ENCODE assay signal across 17 cellular contexts in genomic region chr3:71060536-71060935, GRCh38.
DNase-seq lines count a peak whose midpoint lies in the region; ATAC-seq and TF ChIP-seq lines count a peak whose summit lies in the region.
"Had no signal": no experiment of that assay in that cellular context is flagged by ENCODE, and none has a peak within 500 bp of the region (broad histone marks: within the 10 kb centered on the region; RNA-seq: fewer than 3 reads in every experiment).

No MANE protein-coding gene starts in this region.

- TF ChIP-seq CTCF in heart left ventricle (IDR thresholded peaks at IDR 0.05) = no peak
- no peak for TF ChIP-seq CTCF in brain (conservative IDR thresholded peaks at IDR 0.05)
- no peak for TF ChIP-seq CTCF in mesothelial cell of epicardium (IDR thresholded peaks at IDR 0.05; ENCODE audit: unreplicated experiment)
- no peak for TF ChIP-seq CTCF in uterus (IDR thresholded peaks at IDR 0.05)
- no peak for TF ChIP-seq CTCF in OCI-LY7 (conservative IDR thresholded peaks at IDR 0.05; ENCODE audit: low read length)

- peak overlapping the region; percentile 6 to 99 (median 97) for H3K27ac ChIP-seq in heart left ventricle
- peak overlapping the region; percentile 94 to 98 for H3K27ac ChIP-seq in uterus
- H3K27ac ChIP-seq in OCI-LY7 (ENCODE audit: low read depth, low read length, poor library complexity, severe bottlenecking) = no peak overlapping the region

- no peaks in the 10 kb centered on the region for H3K36me3 ChIP-seq in heart left ventricle
- no peaks in the 10 kb centered on the region for H3K36me3 ChIP-seq in uterus
- no peaks in the 10 kb centered on the region for H3K36me3 ChIP-seq in OCI-LY7 (ENCODE audit: insufficient read depth, low read length)

- ATAC-seq in heart left ventricle (no peak), Right ventricle myocardium inferior (no peak), GM18505 (IDR thresholded peaks at IDR 0.05; ENCODE audit: unreplicated experiment) (no peak)
- ATAC-seq: naive thymus-derived CD8-positive, alpha-beta T cell had no signal

- H3K9me3 Mint-ChIP-seq in brain (no peaks in the 10 kb centered on the region), mesothelial cell of epicardium (no peaks in the 10 kb centered on the region)
- H3K9me3 Mint-ChIP-seq: immature natural killer cell; naive thymus-derived CD8-positive, alpha-beta T cell had no signal

- BruUV-seq in OCI-LY7 (replicated peaks; lab: Mats Ljungman, UMichigan) = no TSS peak

- POLR2A ChIA-PET in OCI-LY7 (lab: Charles Lee) = interaction anchor here (0.5 to 3.7 kb wide), 14 partner anchors 9 to 1919 kb away, joined by 3 to 15 read pairs (median 4); partner anchors contain the start of gene FOXP1

- H3K27ac Mint-ChIP-seq in brain = no peak overlapping the region
- H3K27ac Mint-ChIP-seq in mesothelial cell of epicardium = no peak overlapping the region

- no peaks in the 10 kb centered on the region for H3K9me2 ChIP-seq in OCI-LY7 (ENCODE audit: insufficient read depth, low read length)

- H3K4me1 Mint-ChIP-seq in brain (peaks cover 42% of the 10 kb centered on the region), mesothelial cell of epicardium (peaks cover 67% of the 10 kb centered on the region)

- peak overlapping the region in 8 of 12 donors; percentile 64 to 87 (median 76) for H3K4me3 ChIP-seq in heart left ventricle
- H3K4me3 ChIP-seq in uterus = no peak overlapping the region
- no peak overlapping the region for H3K4me3 ChIP-seq in OCI-LY7 (ENCODE audit: low read depth, low read length, poor library complexity, severe bottlenecking)
- H3K4me3 ChIP-seq: smooth muscle cell had no signal

- CTCF ChIA-PET in OCI-LY7 (lab: Charles Lee; ENCODE audit: unreplicated experiment) = no interaction called here

- H3K4me1 ChIP-seq in heart left ventricle = peaks cover 0 to 80% (median 58%) of the 10 kb centered on the region in 12 donors
- H3K4me1 ChIP-seq in uterus = peaks cover 0 to 18% of the 10 kb centered on the region in 2 donors
- H3K4me1 ChIP-seq in OCI-LY7 (ENCODE audit: insufficient read depth, low read length, poor library complexity, severe bottlenecking) = peaks cover 45% of the 10 kb centered on the region

- peaks cover 77% of the 10 kb centered on the region; the same call in 1 of the 2 replicates for H3K79me2 ChIP-seq in OCI-LY7 (ENCODE audit: insufficient read depth, low read depth, low read length)

- intact Hi-C loops in heart left ventricle (cut with DNase I) = loop anchor here in 7 of 10 donors (5.0 to 10.0 kb wide), 4 partner anchors 56 to 522 kb away; partner anchors contain the start of gene FOXP1 (in 3 of the 7)
- intact Hi-C loops in Right ventricle myocardium inferior (cut with DNase I) = loop anchor here (5.0 kb wide), 3 partner anchors 33 to 187 kb away; no protein-coding TSS in a partner anchor
- intact Hi-C loops in uterus (cut with DNase I; ENCODE audit: low total_unique reads) = no loop called here
- intact Hi-C loops in OCI-LY7 (cut with micrococcal nuclease; ENCODE audit: unreplicated experiment) = no loop called here

- peaks cover 76% of the 10 kb centered on the region for H4K20me1 ChIP-seq in OCI-LY7 (ENCODE audit: insufficient read depth, low read length)

- H3K27me3 Mint-ChIP-seq in brain (peaks cover 10% of the 10 kb centered on the region), mesothelial cell of epicardium (ENCODE audit: low read depth) (no peaks in the 10 kb centered on the region)
- H3K27me3 Mint-ChIP-seq: naive thymus-derived CD8-positive, alpha-beta T cell had no signal

- 49 to 67% (median 56%) methylated on average over 2 of the region's 2 CpGs for WGBS in heart left ventricle, 4 donors

- no peak overlapping the region for H3K4me2 ChIP-seq in OCI-LY7 (ENCODE audit: low read length)
- H3K4me2 ChIP-seq: smooth muscle cell had no signal

- no peak overlapping the region for H2AFZ ChIP-seq in OCI-LY7 (ENCODE audit: low read length)

- H3K36me3 Mint-ChIP-seq in brain = no peaks in the 10 kb centered on the region
- H3K36me3 Mint-ChIP-seq in mesothelial cell of epicardium = no peaks in the 10 kb centered on the region

- TF ChIP-seq POLR2A in heart left ventricle (IDR thresholded peaks at IDR 0.05) (no peak), uterus (IDR thresholded peaks at IDR 0.05) (no peak), GM18505 (IDR thresholded peaks at IDR 0.05; ENCODE audit: borderline replicate concordance, extremely low read depth, insufficient read depth, insufficient read length) (no peak)

- H3K9me3 ChIP-seq in heart left ventricle (no peaks in the 10 kb centered on the region), uterus (no peaks in the 10 kb centered on the region), OCI-LY7 (ENCODE audit: low read length) (no peaks in the 10 kb centered on the region)

- H3K4me3 Mint-ChIP-seq in brain (peak overlapping the region in 3 of 5 experiments; percentile 11 to 36 (median 30)), mesothelial cell of epicardium (peak overlapping the region; percentile 2)
- H3K4me3 Mint-ChIP-seq: immature natural killer cell had no signal

- no peaks in the 10 kb centered on the region for H3K27me3 ChIP-seq in heart left ventricle
- H3K27me3 ChIP-seq in uterus = no peaks in the 10 kb centered on the region

- DNase-seq in heart left ventricle (no peak), Right ventricle myocardium inferior (ENCODE audit: missing footprints) (no peak), mesothelial cell of epicardium (ENCODE audit: low spot score in 2 of 2, unreplicated experiment in 2 of 2) (no peak), uterus (no peak), cerebellar cortex (ENCODE audit: low spot score) (no peak), OCI-LY7 (ENCODE audit: low spot score) (no peak)
- DNase-seq: activated T-cell treated with anti-CD3 and anti-CD28 coated beads, Interleukin-2, amount 50 U/mL, for 1 hour; EL; H7; immature natural killer cell; NCI-H1105 treated with DMSO at 0.1 percent for 48 hours; NCI-H510A treated with DMSO at 0.1 percent for 48 hours; SHP77 treated with DMSO at 0.1 percent for 48 hours had no signal

Comparison
In these comparisons a context has a peak if more than half of its experiments do, and no peak if none do; other contexts are left out.
1. H3K4me3 ChIP-seq: peak in heart left ventricle (8 of 12); none in uterus (0 of 2) and OCI-LY7 (single experiment).
2. intact Hi-C loops: an anchor here in heart left ventricle (5.0 to 10.0 kb wide) and Right ventricle myocardium inferior (5.0 kb wide); none called in uterus and OCI-LY7.